Comparison of ENCODE assay signal across 8 cellular contexts in the genomic region with DNA sequence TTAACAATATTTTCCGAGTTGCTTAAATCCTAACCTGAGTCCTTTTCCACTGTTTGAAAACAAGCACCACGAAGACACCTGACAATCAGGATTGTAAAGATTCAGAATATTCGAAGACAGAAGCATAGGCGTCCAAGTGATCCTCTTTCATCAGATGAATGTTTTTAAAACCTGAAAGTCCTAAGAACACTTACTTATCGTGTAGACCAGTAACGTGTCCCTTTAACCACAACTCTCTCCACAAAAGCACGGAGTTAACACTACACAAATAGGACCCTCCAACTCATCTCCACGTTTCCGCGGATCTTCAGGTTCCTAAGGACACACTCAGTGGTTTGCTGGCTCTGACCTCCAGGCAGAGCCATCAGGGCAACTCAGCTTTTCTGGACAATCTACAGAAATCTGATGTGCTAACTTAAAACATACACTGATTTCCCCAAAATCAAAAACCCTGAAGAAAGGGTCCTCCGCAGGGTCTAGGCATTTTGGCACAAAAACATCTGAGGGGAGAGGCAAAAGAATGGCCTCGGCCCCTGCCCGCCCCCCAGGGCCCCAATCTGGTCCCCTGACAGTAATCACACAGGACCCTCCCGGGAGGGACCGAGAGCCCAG. TPM values are rescaled to one million over a fixed set of nuclear protein-coding genes. Genes with fewer than 3 reads are reported as not detected.
DNase-seq lines count a peak whose midpoint lies in the region; ATAC-seq lines count a peak whose summit lies in the region.

No MANE protein-coding gene starts in this region.

- DNase-seq in NCI-H524 (lab: John Stamatoyannopoulos, UW) (peak; percentile 39 to 46), NCI-H524 treated with DMSO at 0.1 percent for 48 hours (lab: John Stamatoyannopoulos, UW) (no peak), NCI-H748 (lab: John Stamatoyannopoulos, UW; ENCODE audit: unreplicated experiment) (peak; percentile 41), cerebellum (ENCODE audit: low spot score) (peak; percentile 19), midbrain (lab: John Stamatoyannopoulos, UW) (peak; percentile 38), DMS153 treated with DMSO at 0.1 percent for 48 hours (lab: John Stamatoyannopoulos, UW; ENCODE audit: unreplicated experiment) (no peak)
- no peak for DNase-seq in activated CD8-positive, alpha-beta memory T cell treated with anti-CD3 and anti-CD28 coated beads, Interleukin-2, amount 50 U/mL, for 4 hours

- no peak for ATAC-seq in GM18502 (IDR thresholded peaks at IDR 0.05; ENCODE audit: poor library complexity, unreplicated experiment)

RNA-seq across cellular contexts. Expression of a gene that starts 1.1 kb away (rescaled TPM):
- 112 TPM for total RNA-seq in cerebellum

Comparison
In these comparisons a context has a peak if more than half of its experiments do, and no peak if none do; other contexts are left out.
1. DNase-seq: peak in NCI-H524 (2 of 2), NCI-H748 (single experiment), cerebellum (single experiment) and midbrain (single experiment); none in NCI-H524 treated with DMSO at 0.1 percent for 48 hours (single experiment), DMS153 treated with DMSO at 0.1 percent for 48 hours (single experiment) and activated CD8-positive, alpha-beta memory T cell treated with anti-CD3 and anti-CD28 coated beads, Interleukin-2, amount 50 U/mL, for 4 hours (single experiment).